8 cellular contexts compared by ENCODE assay signal in the genomic region with DNA sequence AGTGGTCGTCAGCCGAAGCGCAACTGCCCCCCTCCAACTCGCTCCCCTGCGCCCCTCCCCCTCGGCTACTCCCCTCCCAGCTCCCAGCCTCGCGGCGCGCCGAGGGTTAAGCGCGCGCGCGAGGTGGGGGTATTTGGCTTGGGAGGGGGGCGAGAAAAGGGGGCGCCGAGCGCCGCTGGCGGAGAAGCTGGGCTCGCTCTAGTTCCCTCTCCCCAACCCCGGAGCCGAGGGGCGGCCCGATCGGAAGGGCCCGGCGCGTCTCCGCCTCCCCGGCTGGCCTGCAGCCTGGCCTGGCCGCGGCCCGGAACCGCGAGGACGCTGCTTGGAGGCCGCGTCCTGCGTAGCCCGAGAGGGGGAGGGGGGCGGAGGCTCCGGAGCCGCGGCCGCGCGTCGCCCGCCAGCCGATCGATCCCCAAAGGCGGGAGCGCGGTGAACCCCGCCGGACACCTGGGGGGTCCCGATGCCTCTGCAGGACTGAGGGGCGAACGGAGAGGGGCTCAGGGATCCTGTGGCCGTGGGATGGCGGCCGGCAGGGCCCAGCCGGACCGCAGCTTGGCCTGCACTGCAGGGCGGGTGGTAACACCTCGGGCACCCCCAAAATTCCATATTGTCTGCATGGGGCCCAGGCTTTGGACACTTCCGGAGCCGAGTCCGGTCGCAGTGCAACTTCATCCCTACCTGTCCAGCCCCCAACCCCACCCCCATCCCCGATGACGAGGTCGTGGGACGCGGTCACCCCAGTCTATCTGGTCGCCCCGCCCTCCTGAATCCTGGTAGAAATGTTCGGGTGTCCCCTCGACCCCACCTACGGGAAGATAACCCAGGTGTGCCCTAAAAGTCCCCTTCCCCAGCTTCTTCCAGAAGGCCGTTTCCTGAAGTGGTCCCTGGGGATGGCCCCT. TPM values are rescaled to one million over a fixed set of nuclear protein-coding genes. Genes with fewer than 3 reads are reported as not detected.
A peak's percentile ranks its signal among the peaks of the same experiment; 100 is the strongest.
DNase-seq lines count a peak whose midpoint lies in the region; ATAC-seq and TF ChIP-seq lines count a peak whose summit lies in the region.

No MANE protein-coding gene starts in this region.

- H4K20me1 ChIP-seq in Karpas-422 (ENCODE audit: insufficient read depth, low read depth, low read length) = no peaks in the 10 kb centered on the region

- H3K9me2 ChIP-seq in Karpas-422 (replicated peaks; ENCODE audit: insufficient read depth, low read length) = no peaks in the 10 kb centered on the region

- H3K4me2 ChIP-seq in Karpas-422 (ENCODE audit: low read depth, low read length, poor library complexity, severe bottlenecking) = no peak overlapping the region

- H3K27me3 ChIP-seq in psoas muscle (ENCODE audit: insufficient read depth in 3 of 3, low read length in 2 of 3) = peaks cover 0 to 95% (median 29%) of the 10 kb centered on the region in 3 donors
- no peaks in the 10 kb centered on the region for H3K27me3 ChIP-seq in Karpas-422 (ENCODE audit: low read length)

- peaks cover 39% of the 10 kb centered on the region for H3K27me3 Mint-ChIP-seq in activated T-helper 2 cell treated with anti-CD3 and anti-CD28 coated beads, Interferon-gamma antibody, Interleukin-2, Interleukin-4, amounts not matched to agents 10 μg/mL and 5 μg/mL and 100 μg/mL, durations not matched to agents 14 hours and 24 hours and 36 hours (ENCODE audit: low read depth)

- H3K9me3 ChIP-seq in psoas muscle = no peaks in the 10 kb centered on the region
- no peaks in the 10 kb centered on the region for H3K9me3 ChIP-seq in Karpas-422 (ENCODE audit: low read length)

- H3K36me3 ChIP-seq in psoas muscle (ENCODE audit: insufficient read depth in 1 of 2, low read depth in 1 of 2) (no peaks in the 10 kb centered on the region), Karpas-422 (ENCODE audit: insufficient read depth, low read length) (no peaks in the 10 kb centered on the region)

- H3K36me3 Mint-ChIP-seq in activated T-helper 2 cell treated with anti-CD3 and anti-CD28 coated beads, Interferon-gamma antibody, Interleukin-2, Interleukin-4, amounts not matched to agents 10 μg/mL and 5 μg/mL and 100 μg/mL, durations not matched to agents 14 hours and 24 hours and 36 hours (ENCODE audit: low read depth) = no peaks in the 10 kb centered on the region

- no peak for TF ChIP-seq CTCF in psoas muscle (IDR thresholded peaks at IDR 0.05)

- H3K27ac ChIP-seq in psoas muscle (no peak overlapping the region), Karpas-422 (ENCODE audit: low read length) (no peak overlapping the region)

- H3K4me1 Mint-ChIP-seq in activated T-helper 2 cell treated with anti-CD3 and anti-CD28 coated beads, Interferon-gamma antibody, Interleukin-2, Interleukin-4, amounts not matched to agents 10 μg/mL and 5 μg/mL and 100 μg/mL, durations not matched to agents 14 hours and 24 hours and 36 hours (ENCODE audit: low read depth) = peaks cover 7% of the 10 kb centered on the region

- intact Hi-C loops in activated T-helper 2 cell treated with anti-CD3 and anti-CD28 coated beads, Interferon-gamma antibody, Interleukin-2, Interleukin-4, amounts not matched to agents 10 μg/mL and 5 μg/mL and 100 μg/mL, durations not matched to agents 14 hours and 24 hours and 36 hours (cut with micrococcal nuclease) = loop anchor here (5.0 to 10.0 kb wide), 4 partner anchors 71 to 1553 kb away; a partner anchor contains a TSS
- intact Hi-C loops in left ventricle myocardium superior (cut with micrococcal nuclease) = no loop called here
- intact Hi-C loops in psoas muscle (cut with DNase I) = loop anchor here (5.0 to 10.0 kb wide), 4 partner anchors 47 to 151 kb away; a partner anchor contains a TSS

- H3K4me3 ChIP-seq in psoas muscle (peak overlapping the region; percentile 73), Karpas-422 (ENCODE audit: low read length) (no peak overlapping the region)

- DNase-seq in CD1c-positive myeloid dendritic cell (ENCODE audit: extremely low spot score) = peak; percentile 35
- peak; percentile 77 for DNase-seq in HuH-7 (ENCODE audit: low spot score)
- no peak for DNase-seq in activated T-helper 2 cell treated with anti-CD3 and anti-CD28 coated beads, Interferon-gamma antibody, Interleukin-2, Interleukin-4, amounts not matched to agents 10 μg/mL and 5 μg/mL and 100 μg/mL, durations not matched to agents 14 hours and 24 hours and 36 hours (ENCODE audit: low spot score)
- peak; percentile 88 for DNase-seq in left ventricle myocardium superior
- DNase-seq in psoas muscle = peak; percentile 73 to 74
- no peak for DNase-seq in Karpas-422

- peak; percentile 75 for ATAC-seq in left ventricle myocardium superior
- peak; percentile 29 to 59 (median 46) for ATAC-seq in psoas muscle
- no peak for ATAC-seq in GM19395 (IDR thresholded peaks at IDR 0.05; ENCODE audit: unreplicated experiment)
- no peak for ATAC-seq in HG02588 (IDR thresholded peaks at IDR 0.05; ENCODE audit: unreplicated experiment)

- WGBS in psoas muscle, 3 donors = 0 to 1% (median 1%) methylated on average over 40 to 84 of the region's 84 CpGs

- peaks cover 32% of the 10 kb centered on the region for H3K4me1 ChIP-seq in psoas muscle
- no peaks in the 10 kb centered on the region for H3K4me1 ChIP-seq in Karpas-422 (ENCODE audit: low read length)

- no peak overlapping the region for H3K9ac ChIP-seq in Karpas-422 (ENCODE audit: low read length)

- H2AFZ ChIP-seq in Karpas-422 (ENCODE audit: low read length) = no peak overlapping the region

- peak overlapping the region; percentile 64 for H3K4me3 Mint-ChIP-seq in activated T-helper 2 cell treated with anti-CD3 and anti-CD28 coated beads, Interferon-gamma antibody, Interleukin-2, Interleukin-4, amounts not matched to agents 10 μg/mL and 5 μg/mL and 100 μg/mL, durations not matched to agents 14 hours and 24 hours and 36 hours (ENCODE audit: low read depth)

- no peaks in the 10 kb centered on the region for H3K9me3 Mint-ChIP-seq in activated T-helper 2 cell treated with anti-CD3 and anti-CD28 coated beads, Interferon-gamma antibody, Interleukin-2, Interleukin-4, amounts not matched to agents 10 μg/mL and 5 μg/mL and 100 μg/mL, durations not matched to agents 14 hours and 24 hours and 36 hours

- H3K79me2 ChIP-seq in Karpas-422 (ENCODE audit: low read length) = no peaks in the 10 kb centered on the region

- no peak overlapping the region for H3K27ac Mint-ChIP-seq in activated T-helper 2 cell treated with anti-CD3 and anti-CD28 coated beads, Interferon-gamma antibody, Interleukin-2, Interleukin-4, amounts not matched to agents 10 μg/mL and 5 μg/mL and 100 μg/mL, durations not matched to agents 14 hours and 24 hours and 36 hours

RNA-seq across cellular contexts. Expression of a gene that starts 4.9 kb away (rescaled TPM):
- 18.5 and 25.0 TPM in 2 replicates for total RNA-seq in activated T-helper 2 cell treated with anti-CD3 and anti-CD28 coated beads, Interferon-gamma antibody, Interleukin-2, Interleukin-4, amounts not matched to agents 10 μg/mL and 5 μg/mL and 100 μg/mL, durations not matched to agents 14 hours and 24 hours and 36 hours
- total RNA-seq in left ventricle myocardium superior = 27.4 TPM
- 1 to 10 TPM; 2.5 to 7.8 (median 4.6) TPM for total RNA-seq in psoas muscle
- 1 to 10 TPM; 1.9 to 3.6 (median 2.4) TPM for polyA plus RNA-seq in psoas muscle
- 33.3 and 86.5 TPM in 2 replicates for total RNA-seq in Karpas-422 (2014; rRNA removed; shearing (Covaris generic); ENCODE audit: low replicate concordance)

RNA-seq across cellular contexts. Expression of a gene that starts 47.3 kb away (rescaled TPM):
- 8.6 and 9.9 TPM in 2 replicates for total RNA-seq in activated T-helper 2 cell treated with anti-CD3 and anti-CD28 coated beads, Interferon-gamma antibody, Interleukin-2, Interleukin-4, amounts not matched to agents 10 μg/mL and 5 μg/mL and 100 μg/mL, durations not matched to agents 14 hours and 24 hours and 36 hours
- total RNA-seq in left ventricle myocardium superior = 8.2 TPM
- 1 to 10 TPM in 3 of 4 donors, under 1 TPM in 1; 0.40 to 3.3 (median 1.2) TPM for total RNA-seq in psoas muscle
- 1 to 10 TPM; 1.3 to 3.5 (median 1.3) TPM for polyA plus RNA-seq in psoas muscle
- total RNA-seq in Karpas-422 (2014; rRNA removed; shearing (Covaris generic); ENCODE audit: low replicate concordance) = 8.0 and 26.4 TPM in 2 replicates

Comparison
In these comparisons a context has a peak if more than half of its experiments do, and no peak if none do; other contexts are left out.
1. DNase-seq: peak in CD1c-positive myeloid dendritic cell (single experiment), HuH-7 (single experiment), left ventricle myocardium superior (single experiment) and psoas muscle (2 of 2); none in activated T-helper 2 cell treated with anti-CD3 and anti-CD28 coated beads, Interferon-gamma antibody, Interleukin-2, Interleukin-4, amounts not matched to agents 10 μg/mL and 5 μg/mL and 100 μg/mL, durations not matched to agents 14 hours and 24 hours and 36 hours (single experiment) and Karpas-422 (single experiment).
2. ATAC-seq: peak in left ventricle myocardium superior (single experiment) and psoas muscle (4 of 4); none in GM19395 (single experiment) and HG02588 (single experiment).